ENCODE assay signal across 8 cellular contexts in the genomic region with DNA sequence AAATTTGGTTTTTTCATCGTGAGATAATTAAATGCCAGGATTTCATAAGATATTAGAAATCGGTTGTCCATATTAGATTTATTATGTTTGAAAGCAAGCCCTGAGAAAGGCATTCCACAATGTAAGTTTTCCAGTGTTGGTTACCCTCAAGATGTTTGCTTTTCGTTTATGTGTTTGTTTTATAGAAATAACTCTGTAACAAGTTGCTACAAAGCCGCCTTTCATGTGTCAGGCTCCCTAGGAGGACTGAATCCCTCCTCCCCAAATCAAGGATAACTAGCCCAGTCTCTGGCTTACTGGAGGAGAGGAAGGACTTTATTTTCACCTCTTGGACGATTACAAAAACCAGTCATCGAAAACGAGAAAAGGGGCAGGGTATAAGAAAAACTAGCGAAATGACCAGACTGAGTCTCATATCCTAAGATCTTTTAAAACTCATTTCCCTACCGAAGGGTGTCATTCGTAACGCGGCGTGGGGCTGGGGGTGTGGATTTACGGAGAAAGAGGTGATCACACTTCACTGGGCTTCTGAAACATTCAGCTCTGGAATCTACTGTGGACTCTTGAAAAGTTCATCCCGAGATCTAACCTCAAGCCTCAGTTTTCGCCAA. TPM values are rescaled to one million over a fixed set of nuclear protein-coding genes. Genes with fewer than 3 reads are reported as not detected.
DNase-seq lines count a peak whose midpoint lies in the region; ATAC-seq, FAIRE-seq and TF ChIP-seq lines count a peak whose summit lies in the region.

No MANE protein-coding gene starts in this region.

- TF ChIP-seq RAD21 in GM12878 (IDR thresholded peaks at IDR 0.05; ENCODE audit: insufficient read depth, low read depth, low read length), result no peak

- H3K27ac ChIP-seq in HUES48 (ENCODE audit: low read depth, low read length) (peak overlapping the region; percentile 97), GM12878 (ENCODE audit: control insufficient read depth, insufficient read depth) (peak overlapping the region; percentile 96), lung (ENCODE audit: low read depth in 1 of 2, low read length in 1 of 2) (peak overlapping the region; percentile 84 to 90), suprapubic skin (peak overlapping the region; percentile 91)

- H3K27me3 ChIP-seq in HUES48 (ENCODE audit: control insufficient read depth, insufficient read depth, low read length) (no peaks in the 10 kb centered on the region), GM12878 (replicated peaks in 1 of 2; ENCODE audit: control insufficient read depth in 2 of 2, insufficient read depth in 2 of 2, low read length in 1 of 2) (no peaks in the 10 kb centered on the region), lung (ENCODE audit: control insufficient read depth, insufficient read depth) (no peaks in the 10 kb centered on the region), suprapubic skin (no peaks in the 10 kb centered on the region)

- DNase-seq in AG10803 (ENCODE audit: low read depth) (no peak), GM12878 (ENCODE audit: low read depth, low spot score) (no peak), lung (ENCODE audit: low spot score) (no peak), suprapubic skin (ENCODE audit: low spot score in 2 of 2) (no peak), urothelium cell line (ENCODE audit: low spot score) (no peak), Ammon's horn (ENCODE audit: low spot score) (no peak)

- peak overlapping the region; percentile 97 for H2AFZ ChIP-seq in GM12878 (ENCODE audit: control insufficient read depth, low read depth, low read length)

- H3K4me1 ChIP-seq in HUES48 (ENCODE audit: control insufficient read depth, insufficient read depth, low read length) (peaks cover 13% of the 10 kb centered on the region), GM12878 (ENCODE audit: control insufficient read depth, insufficient read depth, low read length) (peaks cover 5% of the 10 kb centered on the region; the same call in 1 of the 2 replicates), lung (ENCODE audit: control insufficient read depth in 2 of 2, insufficient read depth in 2 of 2, low read length in 2 of 2) (peaks cover 2 to 6% of the 10 kb centered on the region in 2 donors), suprapubic skin (peaks cover 64% of the 10 kb centered on the region)

- CTCF ChIA-PET in GM12878 (lab: Yijun Ruan, JAX), result interaction anchor here (0.8 to 2.5 kb wide), 4 partner anchors 16 to 212 kb away, joined by 3 to 9 read pairs (median 4); no protein-coding TSS in a partner anchor

- RAD21 ChIA-PET in GM12878 (lab: Charles Lee; ENCODE audit: unreplicated experiment), result interaction anchor here (1.2 kb wide), 1 partner anchor 161 kb away, joined by 3 read pairs; no protein-coding TSS in a partner anchor

- SMC1A ChIA-PET in GM12878 (lab: Charles Lee; ENCODE audit: uncharacterized antibody, unreplicated experiment), result interaction anchor here (0.8 to 1.2 kb wide), 5 partner anchors 9 to 220 kb away, joined by 3 to 5 read pairs (median 3); no protein-coding TSS in a partner anchor

- WGBS in GM12878 (ENCODE audit: insufficient coverage, insufficient replicate concordance, low lambda C conversion rate, missing lambda C conversion rate), result 0% methylated on average over 16 of the region's 16 CpGs
- WGBS in lung, 2 donors, result 2% methylated on average over 16 of the region's 16 CpGs
- 2% methylated on average over 16 of the region's 16 CpGs for WGBS in suprapubic skin

- TF ChIP-seq CTCF in AG10803 (conservative IDR thresholded peaks at IDR 0.05; ENCODE audit: low read length) (no peak), GM12878 (IDR thresholded peaks at IDR 0.05 in 2 of 3, conservative IDR thresholded peaks at IDR 0.05 in 1 of 3; ENCODE audit: control insufficient read depth in 2 of 3, extremely low read depth in 1 of 3, insufficient read depth in 1 of 3, low read depth in 3 of 3, low read length in 3 of 3) (no peak), lung (IDR thresholded peaks at IDR 0.05; ENCODE audit: control extremely low read depth, extremely low read depth) (no peak), suprapubic skin (IDR thresholded peaks at IDR 0.05) (no peak)

- TF ChIP-seq EP300 in GM12878 (IDR thresholded peaks at IDR 0.05; ENCODE audit: borderline replicate concordance in 1 of 2, control insufficient read depth in 1 of 2, low read depth in 2 of 2, low read length in 2 of 2) (no peak), suprapubic skin (IDR thresholded peaks at IDR 0.05) (no peak)

- in situ Hi-C loops in GM12878 (cut with MboI), result no loop called here

- FAIRE-seq in GM12878 (lab: Jason Lieb, UNC), result peak; percentile 72
- no peak for FAIRE-seq in urothelium cell line (lab: Jason Lieb, UNC)

- ATAC-seq in GM19035 (IDR thresholded peaks at IDR 0.05; ENCODE audit: unreplicated experiment) (peak; percentile 4), GM12878 (peak; percentile 23), lung (ENCODE audit: insufficient read depth, low FRiP score) (no peak)

- peak overlapping the region; percentile 80 for H3K4me2 ChIP-seq in GM12878 (ENCODE audit: control insufficient read depth, insufficient read depth)

- TF ChIP-seq POLR2A in GM12878 (IDR thresholded peaks at IDR 0.05; ENCODE audit: low read depth, low read length) (no peak), suprapubic skin (IDR thresholded peaks at IDR 0.05) (no peak)

- H3K9ac ChIP-seq in HUES48 (ENCODE audit: low read depth, low read length) (peak overlapping the region; percentile 95), GM12878 (ENCODE audit: control insufficient read depth, insufficient read depth, low read length) (peak overlapping the region; percentile 94)

- POLR2A ChIA-PET in GM12878 (lab: Charles Lee), result interaction anchor here (1.3 kb wide), 1 partner anchor 161 kb away, joined by 7 read pairs; no protein-coding TSS in a partner anchor

- no peaks in the 10 kb centered on the region for H3K36me3 ChIP-seq in HUES48 (ENCODE audit: control insufficient read depth, insufficient read depth, low read length)
- peaks cover 0 to 5% of the 10 kb centered on the region in 2 experiments; a peak in 2 of 4 replicates for H3K36me3 ChIP-seq in GM12878 (ENCODE audit: control insufficient read depth in 2 of 2, insufficient read depth in 2 of 2, low read length in 1 of 2)
- peaks cover 0 to 6% of the 10 kb centered on the region in 2 donors for H3K36me3 ChIP-seq in lung (ENCODE audit: control insufficient read depth in 2 of 2, insufficient read depth in 2 of 2, low read length in 2 of 2)
- peaks cover 6% of the 10 kb centered on the region for H3K36me3 ChIP-seq in suprapubic skin

- no peaks in the 10 kb centered on the region for H3K9me3 ChIP-seq in HUES48 (ENCODE audit: control insufficient read depth, insufficient read depth, low read length)
- H3K9me3 ChIP-seq in GM12878 (replicated peaks; ENCODE audit: control insufficient read depth, insufficient read depth, low read length), result peaks cover 6% of the 10 kb centered on the region; the same call in 1 of the 3 replicates
- no peaks in the 10 kb centered on the region for H3K9me3 ChIP-seq in lung (ENCODE audit: control insufficient read depth in 2 of 2, insufficient read depth in 1 of 2, low read length in 1 of 2)
- no peaks in the 10 kb centered on the region for H3K9me3 ChIP-seq in suprapubic skin

- peaks cover 55% of the 10 kb centered on the region for H3K79me2 ChIP-seq in GM12878 (ENCODE audit: control insufficient read depth, insufficient read depth, low read length)

- no peaks in the 10 kb centered on the region for H4K20me1 ChIP-seq in GM12878 (ENCODE audit: control insufficient read depth, insufficient read depth)

- H3K4me3 ChIP-seq in AG10803 (ENCODE audit: low read length), result peak overlapping the region; percentile 96
- H3K4me3 ChIP-seq in HUES48 (ENCODE audit: low read depth, low read length), result peak overlapping the region; percentile 94
- H3K4me3 ChIP-seq in GM12878, result peak overlapping the region; percentile 97
- peak overlapping the region; percentile 91 for H3K4me3 ChIP-seq in lung
- peak overlapping the region; percentile 96 for H3K4me3 ChIP-seq in suprapubic skin

- intact Hi-C loops in GM12878 (cut with micrococcal nuclease; ENCODE audit: unreplicated experiment), result loop anchor here (1.0 to 5.0 kb wide), 2 partner anchors 51 to 161 kb away; partner anchors contain the start of gene SANBR

- TSS peak; percentile 85 for BruUV-seq in GM12878 (replicated peaks; lab: Mats Ljungman, UMichigan)

RNA-seq across cellular contexts. Expression of gene PEX13, which starts 1.0 kb away (rescaled TPM):
- total RNA-seq in GM12878 (2013; cell fraction: nucleolus; rRNA removed), result 63.6 and 67.6 TPM in 2 replicates
- 20.7 and 26.0 TPM in 2 replicates for total RNA-seq in GM12878 (2014; rRNA removed)
- total RNA-seq in GM12878 (2014; rRNA removed; fragmentation: Illumina TruSeq; extraction: Trizol), result 18.2 and 18.6 TPM in 2 replicates
- 17.1 and 18.7 TPM in 2 replicates for total RNA-seq in GM12878 (2021)
- 5.3 TPM for polyA plus RNA-seq in GM12878 (2011; ENCODE audit: low read depth)
- polyA plus RNA-seq in GM12878 (2011; rRNA removed), result 27.6 and 30.9 TPM in 2 replicates
- polyA plus RNA-seq in GM12878 (2011; cell fraction: cytosol; rRNA removed), result 16.0 and 16.1 TPM in 2 replicates
- 9.2 and 11.1 TPM in 2 replicates for polyA plus RNA-seq in GM12878 (2011; cell fraction: nucleus; rRNA removed)
- polyA plus RNA-seq in GM12878 (2012), result 6.2 and 9.0 TPM in 2 replicates
- polyA plus RNA-seq in GM12878 (2014; fragmentation: Illumina TruSeq; extraction: Trizol), result 11.5 and 11.9 TPM in 2 replicates
- polyA plus RNA-seq in GM12878 (2014; fragmentation: Nextera tagmentation; extraction: Ambion mirVana), result 1 to 10 TPM; 2.6 to 4.9 TPM
- polyA plus RNA-seq in GM12878 (2014; rRNA removed), result 14.9 and 15.2 TPM in 2 replicates
- 10 to 100 TPM; 22.0 to 22.6 TPM for polyA plus RNA-seq in GM12878 (2016; fragmentation: Nextera tagmentation; extraction: Ambion mirVana)
- polyA minus RNA-seq in GM12878 (2011; rRNA and poly(A)+ RNA removed), result 19.7 and 26.8 TPM in 2 replicates
- 6.1 and 6.4 TPM in 2 replicates for polyA minus RNA-seq in GM12878 (2011; cell fraction: cytosol; rRNA and poly(A)+ RNA removed)
- polyA minus RNA-seq in GM12878 (2011; cell fraction: nucleus; rRNA and poly(A)+ RNA removed), result 16.9 and 24.7 TPM in 2 replicates
- 10 to 100 TPM; 22.2 to 45.1 TPM for total RNA-seq in lung
- polyA plus RNA-seq in lung, result 10 to 100 TPM; 11.1 to 12.5 TPM
- 10 to 100 TPM; 29.5 to 39.2 (median 34.8) TPM for total RNA-seq in suprapubic skin

RNA-seq across cellular contexts. Expression of gene PUS10, which starts 1.6 kb away (rescaled TPM):
- 49.8 and 53.0 TPM in 2 replicates for total RNA-seq in GM12878 (2013; cell fraction: nucleolus; rRNA removed)
- total RNA-seq in GM12878 (2014; rRNA removed) (13.4 and 14.8 TPM in 2 replicates), GM12878 (2014; rRNA removed; fragmentation: Illumina TruSeq; extraction: Trizol) (17.0 TPM in 2 replicates), GM12878 (2021) (11.9 and 12.6 TPM in 2 replicates), lung (10 to 100 TPM in 1 of 2 donors, 1 to 10 TPM in 1; 7.5 to 15.8 TPM), suprapubic skin (10 to 100 TPM in 1 of 4 donors, 1 to 10 TPM in 3; 3.3 to 14.0 (median 6.6) TPM)
- 4.9 TPM for polyA plus RNA-seq in GM12878 (2011; ENCODE audit: low read depth)
- polyA plus RNA-seq in GM12878 (2011; rRNA removed) (13.9 and 18.0 TPM in 2 replicates), GM12878 (2014; fragmentation: Illumina TruSeq; extraction: Trizol) (13.3 and 19.9 TPM in 2 replicates), GM12878 (2014; fragmentation: Nextera tagmentation; extraction: Ambion mirVana) (1 to 10 TPM; 9.1 to 9.8 TPM), GM12878 (2014; rRNA removed) (8.4 and 12.8 TPM in 2 replicates), GM12878 (2016; fragmentation: Nextera tagmentation; extraction: Ambion mirVana) (10 to 100 TPM; 12.2 to 14.9 TPM), lung (1 to 10 TPM; 3.4 to 4.3 TPM)
- polyA plus RNA-seq in GM12878 (2011; cell fraction: cytosol; rRNA removed), result 5.5 and 6.2 TPM in 2 replicates
- 14.1 and 14.9 TPM in 2 replicates for polyA plus RNA-seq in GM12878 (2011; cell fraction: nucleus; rRNA removed)
- polyA plus RNA-seq in GM12878 (2012), result 7.6 and 8.2 TPM in 2 replicates
- polyA minus RNA-seq in GM12878 (2011; rRNA and poly(A)+ RNA removed), result 9.0 and 9.3 TPM in 2 replicates
- 2.5 and 4.8 TPM in 2 replicates for polyA minus RNA-seq in GM12878 (2011; cell fraction: cytosol; rRNA and poly(A)+ RNA removed)
- 9.8 and 14.4 TPM in 2 replicates for polyA minus RNA-seq in GM12878 (2011; cell fraction: nucleus; rRNA and poly(A)+ RNA removed)

RNA-seq across cellular contexts. Expression of gene SANBR, which starts 49.2 kb away (rescaled TPM):
- total RNA-seq in GM12878 (2013; cell fraction: nucleolus; rRNA removed), result 18.3 and 22.6 TPM in 2 replicates
- 6.0 and 8.5 TPM in 2 replicates for total RNA-seq in GM12878 (2014; rRNA removed)
- total RNA-seq in GM12878 (2014; rRNA removed; fragmentation: Illumina TruSeq; extraction: Trizol), result 6.7 and 8.0 TPM in 2 replicates
- total RNA-seq in GM12878 (2021), result 6.4 and 7.4 TPM in 2 replicates
- 1.1 TPM for polyA plus RNA-seq in GM12878 (2011; ENCODE audit: low read depth)
- polyA plus RNA-seq in GM12878 (2011; rRNA removed), result 4.5 and 4.9 TPM in 2 replicates
- 1.8 and 2.0 TPM in 2 replicates for polyA plus RNA-seq in GM12878 (2011; cell fraction: cytosol; rRNA removed)
- polyA plus RNA-seq in GM12878 (2011; cell fraction: nucleus; rRNA removed), result 2.3 and 4.2 TPM in 2 replicates
- 2.2 and 2.3 TPM in 2 replicates for polyA plus RNA-seq in GM12878 (2012)
- 6.7 and 7.0 TPM in 2 replicates for polyA plus RNA-seq in GM12878 (2014; fragmentation: Illumina TruSeq; extraction: Trizol)
- 1 to 10 TPM; 2.2 to 3.1 TPM for polyA plus RNA-seq in GM12878 (2014; fragmentation: Nextera tagmentation; extraction: Ambion mirVana)
- polyA plus RNA-seq in GM12878 (2014; rRNA removed), result 6.4 and 11.0 TPM in 2 replicates
- 1 to 10 TPM; 8.0 to 8.4 TPM for polyA plus RNA-seq in GM12878 (2016; fragmentation: Nextera tagmentation; extraction: Ambion mirVana)
- 0.77 and 2.6 TPM in 2 replicates for polyA minus RNA-seq in GM12878 (2011; rRNA and poly(A)+ RNA removed)
- 1.0 and 2.5 TPM in 2 replicates for polyA minus RNA-seq in GM12878 (2011; cell fraction: cytosol; rRNA and poly(A)+ RNA removed)
- polyA minus RNA-seq in GM12878 (2011; cell fraction: nucleus; rRNA and poly(A)+ RNA removed), result 1.8 and 3.3 TPM in 2 replicates
- total RNA-seq in lung, result 10 to 100 TPM; 16.3 to 27.3 TPM
- 1 to 10 TPM; 4.1 to 7.3 TPM for polyA plus RNA-seq in lung
- total RNA-seq in suprapubic skin, result 1 to 10 TPM; 2.7 to 7.9 (median 4.0) TPM
